15 cellular contexts compared by ENCODE assay signal in the genomic region with DNA sequence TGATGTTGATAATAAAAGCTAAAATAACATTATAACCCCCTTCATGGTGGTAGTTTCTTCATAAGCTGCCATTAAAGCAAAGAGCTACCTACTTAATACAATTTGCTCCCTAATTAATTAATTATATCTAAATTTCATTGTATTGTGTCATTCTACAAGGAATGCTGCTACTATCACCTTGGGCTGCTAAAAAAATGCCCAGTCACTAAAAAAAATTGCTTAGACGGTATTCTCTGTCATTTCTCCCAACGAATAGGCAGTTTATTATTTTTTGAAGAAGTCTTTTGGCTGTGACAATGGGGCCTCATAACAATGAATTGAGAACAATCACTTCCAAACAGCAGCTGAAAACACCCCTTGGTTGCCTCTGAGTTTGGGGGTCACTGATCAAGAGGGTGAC. TPM values are rescaled to one million over a fixed set of nuclear protein-coding genes. Genes with fewer than 3 reads are reported as not detected.
DNase-seq lines count a peak whose midpoint lies in the region; ATAC-seq and TF ChIP-seq lines count a peak whose summit lies in the region.
"Had no signal": no experiment of that assay in that cellular context is flagged by ENCODE, and none has a peak within 500 bp of the region (broad histone marks: within the 10 kb centered on the region; RNA-seq: fewer than 3 reads in every experiment).

No MANE protein-coding gene starts in this region.

- no peak overlapping the region for H2BK20ac ChIP-seq in H9 (ENCODE audit: low read depth, low read length, poor library complexity, severe bottlenecking)

- H3K27me3 Mint-ChIP-seq in H9 (ENCODE audit: low read depth), result no peaks in the 10 kb centered on the region
- no peaks in the 10 kb centered on the region for H3K27me3 Mint-ChIP-seq in stimulated activated memory B cell treated with anti-CD40 and anti-IgM and Interleukin-4, amounts not matched to agents 10 μg/mL and 1 μg/mL and 100 μg/mL, for 72 hours

- H3K14ac ChIP-seq in H9 (ENCODE audit: insufficient read depth, low read length), result no peak overlapping the region; the same call in 1 of the 2 replicates

- H3K23me2 ChIP-seq in H9 (ENCODE audit: insufficient read length, low read depth, low read length, poor library complexity, severe bottlenecking), result no peaks in the 10 kb centered on the region

- no CpG with 5 or more reads among the region's 2 CpGs for WGBS in H9 (ENCODE audit: extremely low coverage, insufficient read length, low lambda C conversion rate)
- 79% methylated on average over 2 of the region's 2 CpGs for WGBS in esophagus muscularis mucosa

- no peak overlapping the region for H2BK5ac ChIP-seq in H9 (ENCODE audit: insufficient read length, low read length)

- H3K4me2 ChIP-seq in H9 (ENCODE audit: insufficient read depth, insufficient read length, low read length), result no peak overlapping the region

- peaks cover 2 to 4% of the 10 kb centered on the region in 2 experiments; a peak in 3 of 5 replicates for H3K9me3 Mint-ChIP-seq in H9
- H3K9me3 Mint-ChIP-seq in stimulated activated memory B cell treated with anti-CD40 and anti-IgM and Interleukin-4, amounts not matched to agents 10 μg/mL and 1 μg/mL and 100 μg/mL, for 72 hours, result no peaks in the 10 kb centered on the region
- H3K9me3 Mint-ChIP-seq: CD8-positive, alpha-beta T cell had no signal

- no peaks in the 10 kb centered on the region for H4K20me1 ChIP-seq in H9 (ENCODE audit: control insufficient read depth, insufficient read depth, insufficient read length)

- H4K91ac ChIP-seq in H9 (ENCODE audit: insufficient read length, low read depth, low read length), result no peak overlapping the region

- H4K8ac ChIP-seq in H9 (replicated peaks; ENCODE audit: insufficient read length, low read depth, low read length), result no peak overlapping the region

- no peak overlapping the region for H2AK5ac ChIP-seq in H9 (ENCODE audit: insufficient read length, low read length)

- H3K4me1 Mint-ChIP-seq in H9, result peaks cover 42 to 52% of the 10 kb centered on the region in 2 experiments
- peaks cover 70% of the 10 kb centered on the region for H3K4me1 Mint-ChIP-seq in stimulated activated memory B cell treated with anti-CD40 and anti-IgM and Interleukin-4, amounts not matched to agents 10 μg/mL and 1 μg/mL and 100 μg/mL, for 72 hours

- H3K18ac ChIP-seq in H9 (ENCODE audit: insufficient read length, low read depth, low read length), result peak overlapping the region; percentile 89

- no peak overlapping the region for H3K4me3 Mint-ChIP-seq in H9
- no peak overlapping the region for H3K4me3 Mint-ChIP-seq in stimulated activated memory B cell treated with anti-CD40 and anti-IgM and Interleukin-4, amounts not matched to agents 10 μg/mL and 1 μg/mL and 100 μg/mL, for 72 hours
- H3K4me3 Mint-ChIP-seq: CD8-positive, alpha-beta T cell had no signal

- H3K23ac ChIP-seq in H9 (ENCODE audit: insufficient read length, low read depth, low read length), result no peak overlapping the region

- no peak overlapping the region for H2AFZ ChIP-seq in H9 (ENCODE audit: low read length)

- no peak overlapping the region for H3K9ac ChIP-seq in H9 (ENCODE audit: extremely low read depth, insufficient read length, low read length)

- H3K36me3 ChIP-seq in SJSA1 (no peaks in the 10 kb centered on the region), esophagus muscularis mucosa (no peaks in the 10 kb centered on the region)
- H3K36me3 ChIP-seq: BE2C had no signal

- H3K9me3 ChIP-seq in H9 (ENCODE audit: control insufficient read depth, low read depth, low read length) (no peaks in the 10 kb centered on the region), SJSA1 (replicated peaks) (peaks cover 3% of the 10 kb centered on the region; the same call in 1 of the 2 replicates), esophagus muscularis mucosa (no peaks in the 10 kb centered on the region)
- H3K9me3 ChIP-seq: BE2C had no signal

- H3T11ph ChIP-seq in H9 (ENCODE audit: low read length), result no peak overlapping the region

- peaks cover 3 to 18% (median 6%) of the 10 kb centered on the region in 3 experiments; a peak in 6 of 7 replicates for H3K36me3 Mint-ChIP-seq in H9 (ENCODE audit: insufficient read depth in 1 of 3, low read depth in 3 of 3)
- H3K36me3 Mint-ChIP-seq in stimulated activated memory B cell treated with anti-CD40 and anti-IgM and Interleukin-4, amounts not matched to agents 10 μg/mL and 1 μg/mL and 100 μg/mL, for 72 hours, result peaks cover 9% of the 10 kb centered on the region

- TF ChIP-seq POLR2A in esophagus muscularis mucosa (IDR thresholded peaks at IDR 0.05; ENCODE audit: low read depth), result no peak

- intact Hi-C loops in esophagus muscularis mucosa (cut with DNase I) (no loop called here), left colon (cut with DNase I, micrococcal nuclease) (no loop called here)

- TF ChIP-seq CTCF in H9 (conservative IDR thresholded peaks at IDR 0.05) (no peak), esophagus muscularis mucosa (IDR thresholded peaks at IDR 0.05) (no peak)

- no peaks in the 10 kb centered on the region for H3K79me1 ChIP-seq in H9 (ENCODE audit: insufficient read depth, low read depth, low read length, poor library complexity, severe bottlenecking)

- no peak overlapping the region for H3K56ac ChIP-seq in H9 (ENCODE audit: insufficient read length, low read depth, low read length)

- no peak for TF ChIP-seq EP300 in esophagus muscularis mucosa (IDR thresholded peaks at IDR 0.05)

- H3K27me3 ChIP-seq in H9 (ENCODE audit: insufficient read depth, low read length), result no peaks in the 10 kb centered on the region
- no peaks in the 10 kb centered on the region for H3K27me3 ChIP-seq in SJSA1 (replicated peaks)
- no peaks in the 10 kb centered on the region for H3K27me3 ChIP-seq in esophagus muscularis mucosa
- H3K27me3 ChIP-seq: BE2C had no signal

- H3K4me3 ChIP-seq in SJSA1 (no peak overlapping the region), esophagus muscularis mucosa (no peak overlapping the region)

- no peak overlapping the region for H2BK15ac ChIP-seq in H9 (ENCODE audit: low read depth, low read length)

- H3K79me2 ChIP-seq in H9 (ENCODE audit: insufficient read depth, low read length), result peaks cover 2% of the 10 kb centered on the region; the same call in 1 of the 2 replicates

- no peak overlapping the region for H2BK120ac ChIP-seq in H9 (ENCODE audit: low read depth, low read length, poor library complexity, severe bottlenecking)

- H2BK12ac ChIP-seq in H9 (ENCODE audit: insufficient read length, low read depth, low read length), result no peak overlapping the region

- 0 out of 2 replicates have a peak overlapping the region, but pooled peaks have one; percentile 4 for H3K4ac ChIP-seq in H9 (ENCODE audit: low read depth, low read length)

- H4K5ac ChIP-seq in H9 (ENCODE audit: insufficient read length, low read depth, low read length), result no peak overlapping the region

- peak overlapping the region; percentile 76 to 98 (median 86); a peak in 4 of 7 replicates for H3K27ac Mint-ChIP-seq in H9
- H3K27ac Mint-ChIP-seq in stimulated activated memory B cell treated with anti-CD40 and anti-IgM and Interleukin-4, amounts not matched to agents 10 μg/mL and 1 μg/mL and 100 μg/mL, for 72 hours, result peak overlapping the region; percentile 83
- H3K27ac Mint-ChIP-seq: CD8-positive, alpha-beta T cell had no signal

- H3K4me1 ChIP-seq in H9 (ENCODE audit: insufficient read depth, low read length), result no peaks in the 10 kb centered on the region; the same call in 1 of the 2 replicates
- peaks cover 32% of the 10 kb centered on the region for H3K4me1 ChIP-seq in SJSA1 (replicated peaks)
- peaks cover 4 to 93% (median 73%) of the 10 kb centered on the region in 4 donors for H3K4me1 ChIP-seq in esophagus muscularis mucosa

- H3K27ac ChIP-seq in H9 (ENCODE audit: insufficient read length, low read depth, low read length) (no peak overlapping the region), SJSA1 (peak overlapping the region; percentile 43), esophagus muscularis mucosa (replicated peaks in 1 of 4) (peak overlapping the region; percentile 68 to 95 (median 84))
- H3K27ac ChIP-seq: C4-2B had no signal

- no peak for ATAC-seq in stimulated activated memory B cell treated with anti-CD40 and anti-IgM and Interleukin-4, amounts not matched to agents 10 μg/mL and 1 μg/mL and 100 μg/mL, for 72 hours
- no peak for ATAC-seq in left colon
- ATAC-seq: CD8-positive, alpha-beta T cell; HCT116 had no signal

- DNase-seq in H9, result no peak
- DNase-seq in SJSA1 (ENCODE audit: low read depth in 1 of 2, low spot score in 2 of 2), result no peak
- DNase-seq in esophagus muscularis mucosa (ENCODE audit: extremely low spot score), result no peak
- DNase-seq in activated effector memory CD4-positive, alpha-beta T cell treated with anti-CD3 and anti-CD28 coated beads, Interleukin-2, amount 50 U/mL, for 16 hours, result no peak
- no peak for DNase-seq in left colon
- no peak for DNase-seq in activated CD4-positive, alpha-beta T cell treated with anti-CD3 and anti-CD28 coated beads, Interleukin-2, amount 50 U/mL, for 48 hours
- DNase-seq: BE2C; CD8-positive, alpha-beta T cell; COR-L47; DMS153; DMS79 treated with DMSO at 0.1 percent for 48 hours; GDM1 had no signal

RNA-seq across cellular contexts. Expression of gene XYLT1, which starts 59.5 kb away (rescaled TPM):
- total RNA-seq in H9 (2021), result 14.2 and 14.5 TPM in 2 replicates
- 9.8 and 13.0 TPM in 2 replicates for total RNA-seq in SJSA1 (2014; rRNA removed; shearing (Covaris generic))
- 10 to 100 TPM; 25.2 to 57.1 (median 33.5) TPM for total RNA-seq in esophagus muscularis mucosa
- total RNA-seq in left colon, result 10 to 100 TPM; 24.2 to 28.6 TPM
